In the genomic region with DNA sequence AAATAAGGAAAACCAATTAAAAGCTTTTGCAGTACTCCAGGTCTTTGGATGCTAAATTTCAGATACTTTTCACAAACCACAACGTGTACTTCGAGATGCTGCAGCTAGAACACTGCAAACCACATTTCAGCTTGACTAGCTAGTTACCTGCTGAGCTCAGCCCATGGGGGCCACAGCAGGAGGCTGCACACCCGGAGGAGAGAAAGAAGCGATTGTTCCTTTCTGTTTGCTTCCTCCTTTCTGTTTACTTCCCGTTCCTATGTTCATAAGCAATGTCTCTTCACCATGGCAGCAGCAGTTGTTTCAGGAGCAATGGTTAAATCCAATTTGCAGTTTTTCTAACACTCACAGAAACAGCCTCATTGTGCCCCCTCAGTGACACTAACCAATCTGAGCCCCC, we compare ENCODE assay signal across 1 cellular context.
A peak's percentile ranks its signal among the peaks of the same experiment; 100 is the strongest.
TF ChIP-seq lines count a peak whose summit lies in the region.

No MANE protein-coding gene starts in this region.

TF ChIP-seq in HepG2, 621 proteins besides CTCF, POLR2A, EP300 and RAD21 (continued from another document and continues in another):
- TF ChIP-seq GMEB2 (CRISPR knock-in tag; IDR thresholded peaks at IDR 0.05; ENCODE audit: low read depth) (no peak), KAT2B (IDR thresholded peaks at IDR 0.05; ENCODE audit: borderline replicate concordance, low read depth, low read length) (no peak), IRF2 (CRISPR knock-in tag; IDR thresholded peaks at IDR 0.05) (no peak; the same call in 1 of the 2 replicates), TCF12 (IDR thresholded peaks at IDR 0.05) (no peak), TCF12 (CRISPR knock-in tag; IDR thresholded peaks at IDR 0.05) (no peak), ZNF496 (CRISPR knock-in tag; IDR thresholded peaks at IDR 0.05; ENCODE audit: insufficient replicate concordance) (no peak), ZNF260 (CRISPR knock-in tag; IDR thresholded peaks at IDR 0.05; ENCODE audit: borderline replicate concordance, low read depth) (no peak), FOXK1 (CRISPR knock-in tag; IDR thresholded peaks at IDR 0.05; ENCODE audit: borderline replicate concordance, low read depth) (no peak), TCF7 (IDR thresholded peaks at IDR 0.05; ENCODE audit: low read depth) (no peak), ZNF30 (CRISPR knock-in tag; IDR thresholded peaks at IDR 0.05) (no peak), TOE1 (CRISPR knock-in tag; IDR thresholded peaks at IDR 0.05) (no peak), ZNF782 (CRISPR knock-in tag; IDR thresholded peaks at IDR 0.05; ENCODE audit: borderline replicate concordance) (no peak), ZNF724P (CRISPR knock-in tag; IDR thresholded peaks at IDR 0.05; ENCODE audit: borderline replicate concordance) (no peak), GTF3A (CRISPR knock-in tag; conservative IDR thresholded peaks at IDR 0.05) (no peak), RXRB (CRISPR knock-in tag; IDR thresholded peaks at IDR 0.05; ENCODE audit: borderline replicate concordance) (no peak), HNRNPL (IDR thresholded peaks at IDR 0.05; ENCODE audit: low read depth, low read length) (no peak), XBP1 (CRISPR knock-in tag; IDR thresholded peaks at IDR 0.05) (no peak), ZNF816 (CRISPR knock-in tag; IDR thresholded peaks at IDR 0.05; ENCODE audit: borderline replicate concordance) (no peak), ZFY (CRISPR knock-in tag; IDR thresholded peaks at IDR 0.05) (peak; percentile 24; the same call in 1 of the 2 replicates), RFX3 (CRISPR knock-in tag; IDR thresholded peaks at IDR 0.05) (peak; percentile 49; the same call in 1 of the 2 replicates), AHR (CRISPR knock-in tag; IDR thresholded peaks at IDR 0.05) (no peak), PCBP2 (optimal IDR thresholded peaks at IDR 0.05; ENCODE audit: low read depth, low read length, poor library complexity, severe bottlenecking) (no peak), ZNF512 (CRISPR knock-in tag; IDR thresholded peaks at IDR 0.05) (no peak), ZBTB25 (CRISPR knock-in tag; IDR thresholded peaks at IDR 0.05) (peak; percentile 34; the same call in 1 of the 2 replicates), KDM4B (CRISPR knock-in tag; IDR thresholded peaks at IDR 0.05) (no peak), KLF15 (CRISPR knock-in tag; IDR thresholded peaks at IDR 0.05; ENCODE audit: borderline replicate concordance) (no peak), ZNF207 (IDR thresholded peaks at IDR 0.05; ENCODE audit: borderline replicate concordance) (no peak)
- TF ChIP-seq, protein P1, sequence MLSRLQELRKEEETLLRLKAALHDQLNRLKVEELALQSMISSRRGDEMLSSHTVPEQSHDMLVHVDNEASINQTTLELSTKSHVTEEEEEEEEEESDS (CRISPR knock-in tag; IDR thresholded peaks at IDR 0.05; ENCODE audit: borderline replicate concordance): no peak
- TF ChIP-seq, protein P2, sequence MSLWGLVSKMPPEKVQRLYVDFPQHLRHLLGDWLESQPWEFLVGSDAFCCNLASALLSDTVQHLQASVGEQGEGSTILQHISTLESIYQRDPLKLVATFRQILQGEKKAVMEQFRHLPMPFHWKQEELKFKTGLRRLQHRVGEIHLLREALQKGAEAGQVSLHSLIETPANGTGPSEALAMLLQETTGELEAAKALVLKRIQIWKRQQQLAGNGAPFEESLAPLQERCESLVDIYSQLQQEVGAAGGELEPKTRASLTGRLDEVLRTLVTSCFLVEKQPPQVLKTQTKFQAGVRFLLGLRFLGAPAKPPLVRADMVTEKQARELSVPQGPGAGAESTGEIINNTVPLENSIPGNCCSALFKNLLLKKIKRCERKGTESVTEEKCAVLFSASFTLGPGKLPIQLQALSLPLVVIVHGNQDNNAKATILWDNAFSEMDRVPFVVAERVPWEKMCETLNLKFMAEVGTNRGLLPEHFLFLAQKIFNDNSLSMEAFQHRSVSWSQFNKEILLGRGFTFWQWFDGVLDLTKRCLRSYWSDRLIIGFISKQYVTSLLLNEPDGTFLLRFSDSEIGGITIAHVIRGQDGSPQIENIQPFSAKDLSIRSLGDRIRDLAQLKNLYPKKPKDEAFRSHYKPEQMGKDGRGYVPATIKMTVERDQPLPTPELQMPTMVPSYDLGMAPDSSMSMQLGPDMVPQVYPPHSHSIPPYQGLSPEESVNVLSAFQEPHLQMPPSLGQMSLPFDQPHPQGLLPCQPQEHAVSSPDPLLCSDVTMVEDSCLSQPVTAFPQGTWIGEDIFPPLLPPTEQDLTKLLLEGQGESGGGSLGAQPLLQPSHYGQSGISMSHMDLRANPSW (CRISPR knock-in tag; IDR thresholded peaks at IDR 0.05; ENCODE audit: borderline replicate concordance): no peak
- TF ChIP-seq, protein P3, sequence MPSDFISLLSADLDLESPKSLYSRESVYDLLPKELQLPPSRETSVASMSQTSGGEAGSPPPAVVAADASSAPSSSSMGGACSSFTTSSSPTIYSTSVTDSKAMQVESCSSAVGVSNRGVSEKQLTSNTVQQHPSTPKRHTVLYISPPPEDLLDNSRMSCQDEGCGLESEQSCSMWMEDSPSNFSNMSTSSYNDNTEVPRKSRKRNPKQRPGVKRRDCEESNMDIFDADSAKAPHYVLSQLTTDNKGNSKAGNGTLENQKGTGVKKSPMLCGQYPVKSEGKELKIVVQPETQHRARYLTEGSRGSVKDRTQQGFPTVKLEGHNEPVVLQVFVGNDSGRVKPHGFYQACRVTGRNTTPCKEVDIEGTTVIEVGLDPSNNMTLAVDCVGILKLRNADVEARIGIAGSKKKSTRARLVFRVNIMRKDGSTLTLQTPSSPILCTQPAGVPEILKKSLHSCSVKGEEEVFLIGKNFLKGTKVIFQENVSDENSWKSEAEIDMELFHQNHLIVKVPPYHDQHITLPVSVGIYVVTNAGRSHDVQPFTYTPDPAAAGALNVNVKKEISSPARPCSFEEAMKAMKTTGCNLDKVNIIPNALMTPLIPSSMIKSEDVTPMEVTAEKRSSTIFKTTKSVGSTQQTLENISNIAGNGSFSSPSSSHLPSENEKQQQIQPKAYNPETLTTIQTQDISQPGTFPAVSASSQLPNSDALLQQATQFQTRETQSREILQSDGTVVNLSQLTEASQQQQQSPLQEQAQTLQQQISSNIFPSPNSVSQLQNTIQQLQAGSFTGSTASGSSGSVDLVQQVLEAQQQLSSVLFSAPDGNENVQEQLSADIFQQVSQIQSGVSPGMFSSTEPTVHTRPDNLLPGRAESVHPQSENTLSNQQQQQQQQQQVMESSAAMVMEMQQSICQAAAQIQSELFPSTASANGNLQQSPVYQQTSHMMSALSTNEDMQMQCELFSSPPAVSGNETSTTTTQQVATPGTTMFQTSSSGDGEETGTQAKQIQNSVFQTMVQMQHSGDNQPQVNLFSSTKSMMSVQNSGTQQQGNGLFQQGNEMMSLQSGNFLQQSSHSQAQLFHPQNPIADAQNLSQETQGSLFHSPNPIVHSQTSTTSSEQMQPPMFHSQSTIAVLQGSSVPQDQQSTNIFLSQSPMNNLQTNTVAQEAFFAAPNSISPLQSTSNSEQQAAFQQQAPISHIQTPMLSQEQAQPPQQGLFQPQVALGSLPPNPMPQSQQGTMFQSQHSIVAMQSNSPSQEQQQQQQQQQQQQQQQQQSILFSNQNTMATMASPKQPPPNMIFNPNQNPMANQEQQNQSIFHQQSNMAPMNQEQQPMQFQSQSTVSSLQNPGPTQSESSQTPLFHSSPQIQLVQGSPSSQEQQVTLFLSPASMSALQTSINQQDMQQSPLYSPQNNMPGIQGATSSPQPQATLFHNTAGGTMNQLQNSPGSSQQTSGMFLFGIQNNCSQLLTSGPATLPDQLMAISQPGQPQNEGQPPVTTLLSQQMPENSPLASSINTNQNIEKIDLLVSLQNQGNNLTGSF (CRISPR knock-in tag; IDR thresholded peaks at IDR 0.05): no peak
- TF ChIP-seq, protein P4, sequence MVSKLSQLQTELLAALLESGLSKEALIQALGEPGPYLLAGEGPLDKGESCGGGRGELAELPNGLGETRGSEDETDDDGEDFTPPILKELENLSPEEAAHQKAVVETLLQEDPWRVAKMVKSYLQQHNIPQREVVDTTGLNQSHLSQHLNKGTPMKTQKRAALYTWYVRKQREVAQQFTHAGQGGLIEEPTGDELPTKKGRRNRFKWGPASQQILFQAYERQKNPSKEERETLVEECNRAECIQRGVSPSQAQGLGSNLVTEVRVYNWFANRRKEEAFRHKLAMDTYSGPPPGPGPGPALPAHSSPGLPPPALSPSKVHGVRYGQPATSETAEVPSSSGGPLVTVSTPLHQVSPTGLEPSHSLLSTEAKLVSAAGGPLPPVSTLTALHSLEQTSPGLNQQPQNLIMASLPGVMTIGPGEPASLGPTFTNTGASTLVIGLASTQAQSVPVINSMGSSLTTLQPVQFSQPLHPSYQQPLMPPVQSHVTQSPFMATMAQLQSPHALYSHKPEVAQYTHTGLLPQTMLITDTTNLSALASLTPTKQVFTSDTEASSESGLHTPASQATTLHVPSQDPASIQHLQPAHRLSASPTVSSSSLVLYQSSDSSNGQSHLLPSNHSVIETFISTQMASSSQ (IDR thresholded peaks at IDR 0.05; ENCODE audit: low read depth): no peak
- TF ChIP-seq, protein P4 (CRISPR knock-in tag; IDR thresholded peaks at IDR 0.05; ENCODE audit: borderline replicate concordance): no peak
- TF ChIP-seq, protein P5, sequence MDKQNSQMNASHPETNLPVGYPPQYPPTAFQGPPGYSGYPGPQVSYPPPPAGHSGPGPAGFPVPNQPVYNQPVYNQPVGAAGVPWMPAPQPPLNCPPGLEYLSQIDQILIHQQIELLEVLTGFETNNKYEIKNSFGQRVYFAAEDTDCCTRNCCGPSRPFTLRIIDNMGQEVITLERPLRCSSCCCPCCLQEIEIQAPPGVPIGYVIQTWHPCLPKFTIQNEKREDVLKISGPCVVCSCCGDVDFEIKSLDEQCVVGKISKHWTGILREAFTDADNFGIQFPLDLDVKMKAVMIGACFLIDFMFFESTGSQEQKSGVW (CRISPR knock-in tag; IDR thresholded peaks at IDR 0.05; ENCODE audit: borderline replicate concordance): no peak
- TF ChIP-seq, protein P6, sequence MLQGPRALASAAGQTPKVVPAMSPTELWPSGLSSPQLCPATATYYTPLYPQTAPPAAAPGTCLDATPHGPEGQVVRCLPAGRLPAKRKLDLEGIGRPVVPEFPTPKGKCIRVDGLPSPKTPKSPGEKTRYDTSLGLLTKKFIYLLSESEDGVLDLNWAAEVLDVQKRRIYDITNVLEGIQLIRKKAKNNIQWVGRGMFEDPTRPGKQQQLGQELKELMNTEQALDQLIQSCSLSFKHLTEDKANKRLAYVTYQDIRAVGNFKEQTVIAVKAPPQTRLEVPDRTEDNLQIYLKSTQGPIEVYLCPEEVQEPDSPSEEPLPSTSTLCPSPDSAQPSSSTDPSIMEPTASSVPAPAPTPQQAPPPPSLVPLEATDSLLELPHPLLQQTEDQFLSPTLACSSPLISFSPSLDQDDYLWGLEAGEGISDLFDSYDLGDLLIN (CRISPR knock-in tag; IDR thresholded peaks at IDR 0.05; ENCODE audit: borderline replicate concordance): no peak
